ENCODE assay signal across 37 cellular contexts in the genomic region with DNA sequence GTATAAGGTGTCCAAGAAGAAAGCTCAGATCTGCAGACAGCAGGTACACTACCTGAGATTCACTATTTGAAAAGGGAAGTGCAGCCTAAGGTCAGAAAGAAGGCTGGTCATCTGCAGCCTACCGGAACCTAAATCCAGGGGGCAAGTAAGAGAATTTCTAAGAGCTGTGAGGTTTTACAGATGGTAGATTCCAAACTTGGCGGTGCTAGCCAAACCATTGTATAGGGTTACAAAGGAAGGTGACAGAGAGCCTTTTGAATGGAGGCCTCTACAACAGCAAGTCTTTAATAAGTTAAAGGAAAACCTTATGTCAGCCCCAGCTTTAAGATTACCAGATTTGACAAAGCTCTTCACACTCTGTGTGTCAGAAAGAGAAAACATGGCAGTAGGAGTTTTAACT.
"Had no signal": no experiment of that assay in that cellular context is flagged by ENCODE, and none has a peak within 500 bp of the region (broad histone marks: within the 10 kb centered on the region; RNA-seq: fewer than 3 reads in every experiment).

No MANE protein-coding gene starts in this region.

- H3K36me3 Mint-ChIP-seq: activated CD8-positive, alpha-beta memory T cell treated with anti-CD3 and anti-CD28 coated beads, Interleukin-2, amount 10 ng/mL, durations not matched to agents 7 days and 5 days; activated naive CD4-positive, alpha-beta T cell treated with anti-CD3 and anti-CD28 coated beads, Interleukin-2, amount 10 ng/mL, durations not matched to agents 7 days and 5 days; activated naive CD4-positive, alpha-beta T cell treated with anti-CD3 and anti-CD28 coated beads, Interleukin-2, amount 50 U/mL, for 24 hours; activated naive CD8-positive, alpha-beta T cell; activated naive CD8-positive, alpha-beta T cell treated with anti-CD3 and anti-CD28 coated beads, Interleukin-2, amount 10 ng/mL, durations not matched to agents 7 days and 5 days; brain had no signal

- H3K9me3 Mint-ChIP-seq: activated B cell treated with CpG ODN at 0.5 μM for 24 hours; activated CD4-positive, alpha-beta memory T cell treated with anti-CD3 and anti-CD28 coated beads, Interleukin-2, amount 10 ng/mL, durations not matched to agents 7 days and 5 days; activated CD4-positive, alpha-beta T cell treated with anti-CD3 and anti-CD28 coated beads, Interleukin-2, amount 10 ng/mL, durations not matched to agents 24 days and 14 days; activated naive CD4-positive, alpha-beta T cell treated with anti-CD3 and anti-CD28 coated beads, Interleukin-2, amount 10 ng/mL, durations not matched to agents 7 days and 5 days; activated naive CD4-positive, alpha-beta T cell treated with anti-CD3 and anti-CD28 coated beads, Interleukin-2, amount 50 U/mL, for 24 hours; activated naive CD8-positive, alpha-beta T cell treated with anti-CD3 and anti-CD28 coated beads, Interleukin-2, amount 10 ng/mL, durations not matched to agents 7 days and 5 days; activated naive CD8-positive, alpha-beta T cell treated with anti-CD3 and anti-CD28 coated beads, Interleukin-2, amount 50 U/mL, for 24 hours; activated T-cell treated with anti-CD3 and anti-CD28 coated beads, Interleukin-2, amount 50 U/mL, for 24 hours; brain; T-helper 1 cell treated with Interleukin-12 subunit alpha and Interleukin-12 subunit beta and Interleukin-4 antibody, amounts not matched to agents 30 μg/mL and 1 μg/mL, for 36 hours had no signal

- H3K4me3 Mint-ChIP-seq: activated B cell treated with CpG ODN at 0.5 μM for 24 hours; activated CD4-positive, alpha-beta memory T cell treated with anti-CD3 and anti-CD28 coated beads, Interleukin-2, amount 10 ng/mL, durations not matched to agents 7 days and 5 days; activated CD4-positive, alpha-beta T cell treated with anti-CD3 and anti-CD28 coated beads, Interleukin-2, amount 10 ng/mL, durations not matched to agents 24 days and 14 days; activated CD8-positive, alpha-beta memory T cell treated with anti-CD3 and anti-CD28 coated beads, Interleukin-2, amount 10 ng/mL, durations not matched to agents 7 days and 5 days; activated CD8-positive, alpha-beta T cell treated with anti-CD3 and anti-CD28 coated beads, Interleukin-2, amount 10 ng/mL, durations not matched to agents 7 days and 5 days; activated naive CD4-positive, alpha-beta T cell treated with anti-CD3 and anti-CD28 coated beads, Interleukin-2, amount 10 ng/mL, durations not matched to agents 7 days and 5 days; activated naive CD4-positive, alpha-beta T cell treated with anti-CD3 and anti-CD28 coated beads, Interleukin-2, amount 50 U/mL, for 24 hours; activated naive CD8-positive, alpha-beta T cell; activated naive CD8-positive, alpha-beta T cell treated with anti-CD3 and anti-CD28 coated beads, Interleukin-2, amount 10 ng/mL, durations not matched to agents 7 days and 5 days; activated naive CD8-positive, alpha-beta T cell treated with anti-CD3 and anti-CD28 coated beads, Interleukin-2, amount 50 U/mL, for 24 hours; activated T-cell treated with anti-CD3 and anti-CD28 coated beads, Interleukin-2, amount 50 U/mL, for 24 hours; brain; central memory CD8-positive, alpha-beta T cell; T-helper 1 cell treated with Interleukin-12 subunit alpha and Interleukin-12 subunit beta and Interleukin-4 antibody, amounts not matched to agents 30 μg/mL and 1 μg/mL, for 36 hours; T-helper 2 cell treated with Interferon-gamma antibody and Interleukin-4, amounts not matched to agents 5 μg/mL and 100 μg/mL, for 36 hours had no signal

- H3K27ac Mint-ChIP-seq: activated B cell treated with CpG ODN at 0.5 μM for 24 hours; activated CD4-positive, alpha-beta memory T cell treated with anti-CD3 and anti-CD28 coated beads, Interleukin-2, amount 10 ng/mL, durations not matched to agents 7 days and 5 days; activated CD4-positive, alpha-beta T cell treated with anti-CD3 and anti-CD28 coated beads, Interleukin-2, amount 10 ng/mL, durations not matched to agents 24 days and 14 days; activated CD8-positive, alpha-beta memory T cell treated with anti-CD3 and anti-CD28 coated beads, Interleukin-2, amount 10 ng/mL, durations not matched to agents 7 days and 5 days; activated CD8-positive, alpha-beta T cell treated with anti-CD3 and anti-CD28 coated beads, Interleukin-2, amount 10 ng/mL, durations not matched to agents 7 days and 5 days; activated naive CD4-positive, alpha-beta T cell treated with anti-CD3 and anti-CD28 coated beads, Interleukin-2, amount 10 ng/mL, durations not matched to agents 7 days and 5 days; activated naive CD4-positive, alpha-beta T cell treated with anti-CD3 and anti-CD28 coated beads, Interleukin-2, amount 50 U/mL, for 24 hours; activated naive CD8-positive, alpha-beta T cell; activated naive CD8-positive, alpha-beta T cell treated with anti-CD3 and anti-CD28 coated beads, Interleukin-2, amount 10 ng/mL, durations not matched to agents 7 days and 5 days; activated naive CD8-positive, alpha-beta T cell treated with anti-CD3 and anti-CD28 coated beads, Interleukin-2, amount 50 U/mL, for 24 hours; activated T-cell treated with anti-CD3 and anti-CD28 coated beads, Interleukin-2, amount 50 U/mL, for 24 hours; activated T-helper 2 cell treated with anti-CD3 and anti-CD28 coated beads, Interferon-gamma antibody, Interleukin-2, Interleukin-4, amounts not matched to agents 10 μg/mL and 5 μg/mL and 100 μg/mL, durations not matched to agents 14 hours and 24 hours and 36 hours; brain; T-helper 1 cell treated with Interleukin-12 subunit alpha and Interleukin-12 subunit beta and Interleukin-4 antibody, amounts not matched to agents 30 μg/mL and 1 μg/mL, for 36 hours; T-helper 2 cell treated with Interferon-gamma antibody and Interleukin-4, amounts not matched to agents 5 μg/mL and 100 μg/mL, for 36 hours had no signal

- H3K27me3 Mint-ChIP-seq: activated B cell treated with CpG ODN at 0.5 μM for 24 hours; activated CD4-positive, alpha-beta memory T cell treated with anti-CD3 and anti-CD28 coated beads, Interleukin-2, amount 10 ng/mL, durations not matched to agents 7 days and 5 days; activated CD4-positive, alpha-beta T cell treated with anti-CD3 and anti-CD28 coated beads, Interleukin-2, amount 10 ng/mL, durations not matched to agents 24 days and 14 days; activated CD8-positive, alpha-beta memory T cell treated with anti-CD3 and anti-CD28 coated beads, Interleukin-2, amount 10 ng/mL, durations not matched to agents 7 days and 5 days; activated naive CD4-positive, alpha-beta T cell treated with anti-CD3 and anti-CD28 coated beads, Interleukin-2, amount 10 ng/mL, durations not matched to agents 7 days and 5 days; activated naive CD4-positive, alpha-beta T cell treated with anti-CD3 and anti-CD28 coated beads, Interleukin-2, amount 50 U/mL, for 24 hours; activated naive CD8-positive, alpha-beta T cell; activated naive CD8-positive, alpha-beta T cell treated with anti-CD3 and anti-CD28 coated beads, Interleukin-2, amount 10 ng/mL, durations not matched to agents 7 days and 5 days; activated naive CD8-positive, alpha-beta T cell treated with anti-CD3 and anti-CD28 coated beads, Interleukin-2, amount 50 U/mL, for 24 hours; activated T-cell treated with anti-CD3 and anti-CD28 coated beads, Interleukin-2, amount 50 U/mL, for 24 hours; brain; central memory CD8-positive, alpha-beta T cell had no signal

- H3K4me1 Mint-ChIP-seq: activated B cell treated with CpG ODN at 0.5 μM for 24 hours; activated CD4-positive, alpha-beta memory T cell treated with anti-CD3 and anti-CD28 coated beads, Interleukin-2, amount 10 ng/mL, durations not matched to agents 7 days and 5 days; activated CD4-positive, alpha-beta T cell treated with anti-CD3 and anti-CD28 coated beads, Interleukin-2, amount 10 ng/mL, durations not matched to agents 24 days and 14 days; activated CD8-positive, alpha-beta memory T cell treated with anti-CD3 and anti-CD28 coated beads, Interleukin-2, amount 10 ng/mL, durations not matched to agents 7 days and 5 days; activated naive CD4-positive, alpha-beta T cell treated with anti-CD3 and anti-CD28 coated beads, Interleukin-2, amount 10 ng/mL, durations not matched to agents 7 days and 5 days; activated naive CD4-positive, alpha-beta T cell treated with anti-CD3 and anti-CD28 coated beads, Interleukin-2, amount 50 U/mL, for 24 hours; activated naive CD8-positive, alpha-beta T cell treated with anti-CD3 and anti-CD28 coated beads, Interleukin-2, amount 10 ng/mL, durations not matched to agents 7 days and 5 days; activated naive CD8-positive, alpha-beta T cell treated with anti-CD3 and anti-CD28 coated beads, Interleukin-2, amount 50 U/mL, for 24 hours; brain; central memory CD8-positive, alpha-beta T cell had no signal

- DNase-seq: activated B cell treated with CpG ODN at 0.5 μM for 24 hours; activated CD4-positive, alpha-beta memory T cell treated with anti-CD3 and anti-CD28 coated beads, Interleukin-2, amount 10 ng/mL, durations not matched to agents 7 days and 5 days; activated CD4-positive, alpha-beta T cell treated with anti-CD3 and anti-CD28 coated beads for 4 hours; activated CD4-positive, alpha-beta T cell treated with anti-CD3 and anti-CD28 coated beads, Interleukin-2, amount 10 ng/mL, durations not matched to agents 24 days and 14 days; activated CD4-positive, alpha-beta T cell treated with anti-CD3 and anti-CD28 coated beads, Interleukin-2, amount 50 U/mL, for 1 hour; activated CD4-positive, alpha-beta T cell treated with anti-CD3 and anti-CD28 coated beads, Interleukin-2, amount 50 U/mL, for 48 hours; activated CD4-positive, CD25-positive, alpha-beta regulatory T cell treated with anti-CD3 and anti-CD28 coated beads, Interleukin-2, amount 50 U/mL, for 72 hours; activated CD8-positive, alpha-beta memory T cell treated with anti-CD3 and anti-CD28 coated beads for 24 hours; activated CD8-positive, alpha-beta memory T cell treated with anti-CD3 and anti-CD28 coated beads, Interleukin-2, amount 10 ng/mL, durations not matched to agents 7 days and 5 days; activated CD8-positive, alpha-beta memory T cell treated with anti-CD3 and anti-CD28 coated beads, Interleukin-2, amount 50 U/mL, for 48 hours; activated CD8-positive, alpha-beta T cell treated with anti-CD3 and anti-CD28 coated beads, Interleukin-2, amount 10 ng/mL, durations not matched to agents 7 days and 5 days; activated effector memory CD4-positive, alpha-beta T cell treated with Interleukin-2 at 50 U/mL for 16 hours; activated gamma-delta T cell; activated naive CD4-positive, alpha-beta T cell treated with anti-CD3 and anti-CD28 coated beads, Interleukin-2, amount 10 ng/mL, durations not matched to agents 7 days and 5 days; activated naive CD4-positive, alpha-beta T cell treated with Interleukin-2 at 50 U/mL for 16 hours; activated naive CD8-positive, alpha-beta T cell treated with anti-CD3 and anti-CD28 coated beads, Interleukin-2, amount 10 ng/mL, durations not matched to agents 7 days and 5 days; activated naive CD8-positive, alpha-beta T cell treated with anti-CD3 and anti-CD28 coated beads, Interleukin-2, amount 50 U/mL, for 24 hours; activated T-cell treated with anti-CD3 and anti-CD28 coated beads, Interleukin-2, amount 50 U/mL, for 24 hours; activated T-cell treated with anti-CD3 and anti-CD28 coated beads, Interleukin-2, amount 50 U/mL, for 48 hours; amygdala; anterior cingulate cortex; caudate nucleus; cerebellar nuclear complex; T-helper 1 cell; T-helper 2 cell; T-helper 9 cell had no signal

- H3K4me3 ChIP-seq: ascending aorta, cardiac muscle cell had no signal

- H3K4me1 ChIP-seq: ascending aorta had no signal

- H3K36me3 ChIP-seq: ascending aorta, cardiac muscle cell had no signal

- H3K9me3 ChIP-seq: ascending aorta had no signal

- FAIRE-seq: bronchial epithelial cell, TTC549 had no signal

- H3K27me3 ChIP-seq: ascending aorta, cardiac muscle cell had no signal
